ENCODE assay signal across 19 cellular contexts in the genomic region with DNA sequence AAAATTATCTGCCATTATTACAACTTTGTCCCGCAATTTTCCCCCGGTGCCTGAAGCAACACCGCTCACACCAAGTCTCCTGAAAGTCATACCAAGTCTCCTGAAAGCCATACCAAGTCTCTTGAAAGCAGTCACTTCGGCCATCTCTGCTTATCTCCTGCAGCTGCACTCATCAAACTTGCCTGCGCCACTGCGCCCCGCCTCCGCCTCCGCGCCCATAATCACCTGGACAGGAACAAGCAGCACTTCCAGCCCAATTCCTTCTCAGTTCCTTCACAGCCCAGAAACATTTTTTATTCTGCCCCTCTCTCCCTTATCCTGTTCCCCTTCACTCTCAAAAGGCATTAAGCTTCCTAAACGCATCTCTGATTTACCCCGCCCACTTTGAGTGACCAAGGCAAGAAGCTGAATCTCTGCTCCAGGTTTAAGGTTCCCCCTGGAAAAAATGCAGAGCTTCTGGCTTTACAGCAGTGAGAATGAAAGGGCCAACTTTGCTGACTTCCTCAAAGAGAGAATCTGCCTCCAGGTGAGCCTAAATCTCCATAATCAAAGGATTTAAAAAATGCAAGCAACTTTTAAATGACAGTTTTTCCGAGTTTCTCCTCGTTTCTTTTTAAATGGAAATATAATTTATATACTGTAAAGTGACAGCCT. TPM values are rescaled to one million over a fixed set of nuclear protein-coding genes. Genes with fewer than 3 reads are reported as not detected.
"Had no signal": no experiment of that assay in that cellular context is flagged by ENCODE, and none has a peak within 500 bp of the region (broad histone marks: within the 10 kb centered on the region; RNA-seq: fewer than 3 reads in every experiment).

No MANE protein-coding gene starts in this region.

- H3K9me3 ChIP-seq: ascending aorta, gastroesophageal sphincter, heart right ventricle, prostate gland, tibial artery had no signal

- H3K27me3 ChIP-seq: ascending aorta had no signal

- ATAC-seq: gastroesophageal sphincter; heart right ventricle; natural killer cell treated with Interleukin-12 subunit alpha and Interleukin-12 subunit beta and Interleukin-15 and Interleukin-18, amount 100 ng/mL, for 72 hours; right cardiac atrium; stimulated activated naive B cell treated with anti-CD40 and anti-IgM and Interleukin-4, amounts not matched to agents 10 μg/mL and 1 μg/mL and 100 μg/mL, for 72 hours had no signal

- DNase-seq: activated CD4-positive, alpha-beta T cell treated with anti-CD3 and anti-CD28 coated beads, Interleukin-2, amount 50 U/mL, for 48 hours; activated CD4-positive, CD25-positive, alpha-beta regulatory T cell treated with anti-CD3 and anti-CD28 coated beads, Interleukin-2, amount 50 U/mL, for 72 hours; activated naive CD4-positive, alpha-beta T cell treated with anti-CD3 and anti-CD28 coated beads, Interleukin-2, amount 10 ng/mL, durations not matched to agents 7 days and 5 days; activated T-cell treated with anti-CD3 and anti-CD28 coated beads, Interleukin-2, amount 50 U/mL, for 24 hours; dorsolateral prefrontal cortex; heart right ventricle; mesenchymal stem cell; right cardiac atrium; stimulated activated CD4-positive, alpha-beta T cell treated with anti-CD3 and anti-CD28 coated beads, Interleukin-15, amount 100 ng/mL, for 24 hours; stimulated activated CD4-positive, alpha-beta T cell treated with anti-CD3 and anti-CD28 coated beads, Interleukin-4, amount 100 ng/mL, for 1 hour; stimulated activated naive B cell treated with anti-CD40 and anti-IgM and Interleukin-4, amounts not matched to agents 10 μg/mL and 1 μg/mL and 100 μg/mL, for 72 hours; tibial artery had no signal

- H3K4me1 ChIP-seq: ascending aorta, gastroesophageal sphincter, heart right ventricle, prostate gland, tibial artery had no signal

- H3K36me3 ChIP-seq: ascending aorta, gastroesophageal sphincter, heart right ventricle, prostate gland, tibial artery had no signal

- H3K27ac ChIP-seq: ascending aorta, dorsolateral prefrontal cortex, gastroesophageal sphincter, heart right ventricle, prostate gland, skin epidermis, tibial artery had no signal

- H3K4me3 Mint-ChIP-seq: activated naive CD4-positive, alpha-beta T cell treated with anti-CD3 and anti-CD28 coated beads, Interleukin-2, amount 10 ng/mL, durations not matched to agents 7 days and 5 days; activated T-cell treated with anti-CD3 and anti-CD28 coated beads, Interleukin-2, amount 50 U/mL, for 24 hours; natural killer cell treated with Interleukin-12 subunit alpha and Interleukin-12 subunit beta and Interleukin-15 and Interleukin-18, amount 100 ng/mL, for 72 hours; stimulated activated naive B cell treated with anti-CD40 and anti-IgM and Interleukin-4, amounts not matched to agents 10 μg/mL and 1 μg/mL and 100 μg/mL, for 72 hours had no signal

- H3K4me3 ChIP-seq: ascending aorta, dorsolateral prefrontal cortex, gastroesophageal sphincter, heart right ventricle, prostate gland, skin epidermis, tibial artery had no signal

- H3K27ac Mint-ChIP-seq: activated naive CD4-positive, alpha-beta T cell treated with anti-CD3 and anti-CD28 coated beads, Interleukin-2, amount 10 ng/mL, durations not matched to agents 7 days and 5 days; activated T-cell treated with anti-CD3 and anti-CD28 coated beads, Interleukin-2, amount 50 U/mL, for 24 hours; natural killer cell treated with Interleukin-12 subunit alpha and Interleukin-12 subunit beta and Interleukin-15 and Interleukin-18, amount 100 ng/mL, for 72 hours; stimulated activated naive B cell treated with anti-CD40 and anti-IgM and Interleukin-4, amounts not matched to agents 10 μg/mL and 1 μg/mL and 100 μg/mL, for 72 hours had no signal

- H3K36me3 Mint-ChIP-seq: activated naive CD4-positive, alpha-beta T cell treated with anti-CD3 and anti-CD28 coated beads, Interleukin-2, amount 10 ng/mL, durations not matched to agents 7 days and 5 days; natural killer cell treated with Interleukin-12 subunit alpha and Interleukin-12 subunit beta and Interleukin-15 and Interleukin-18, amount 100 ng/mL, for 72 hours; stimulated activated naive B cell treated with anti-CD40 and anti-IgM and Interleukin-4, amounts not matched to agents 10 μg/mL and 1 μg/mL and 100 μg/mL, for 72 hours had no signal

- H3K9me3 Mint-ChIP-seq: activated naive CD4-positive, alpha-beta T cell treated with anti-CD3 and anti-CD28 coated beads, Interleukin-2, amount 10 ng/mL, durations not matched to agents 7 days and 5 days; activated T-cell treated with anti-CD3 and anti-CD28 coated beads, Interleukin-2, amount 50 U/mL, for 24 hours; natural killer cell treated with Interleukin-12 subunit alpha and Interleukin-12 subunit beta and Interleukin-15 and Interleukin-18, amount 100 ng/mL, for 72 hours had no signal

- H3K4me1 Mint-ChIP-seq: activated naive CD4-positive, alpha-beta T cell treated with anti-CD3 and anti-CD28 coated beads, Interleukin-2, amount 10 ng/mL, durations not matched to agents 7 days and 5 days had no signal

RNA-seq across cellular contexts. Expression of a gene that starts 7.7 kb away (rescaled TPM):
- total RNA-seq: ascending aorta; dorsolateral prefrontal cortex; gastroesophageal sphincter; heart right ventricle; liver; natural killer cell treated with Interleukin-12 subunit alpha and Interleukin-12 subunit beta and Interleukin-15 and Interleukin-18, amount 100 ng/mL, for 72 hours; omental fat pad; prostate gland; right cardiac atrium had no signal
- polyA plus RNA-seq: heart right ventricle, liver, right cardiac atrium had no signal
